9 cellular contexts compared by ENCODE assay signal in the genomic region with DNA sequence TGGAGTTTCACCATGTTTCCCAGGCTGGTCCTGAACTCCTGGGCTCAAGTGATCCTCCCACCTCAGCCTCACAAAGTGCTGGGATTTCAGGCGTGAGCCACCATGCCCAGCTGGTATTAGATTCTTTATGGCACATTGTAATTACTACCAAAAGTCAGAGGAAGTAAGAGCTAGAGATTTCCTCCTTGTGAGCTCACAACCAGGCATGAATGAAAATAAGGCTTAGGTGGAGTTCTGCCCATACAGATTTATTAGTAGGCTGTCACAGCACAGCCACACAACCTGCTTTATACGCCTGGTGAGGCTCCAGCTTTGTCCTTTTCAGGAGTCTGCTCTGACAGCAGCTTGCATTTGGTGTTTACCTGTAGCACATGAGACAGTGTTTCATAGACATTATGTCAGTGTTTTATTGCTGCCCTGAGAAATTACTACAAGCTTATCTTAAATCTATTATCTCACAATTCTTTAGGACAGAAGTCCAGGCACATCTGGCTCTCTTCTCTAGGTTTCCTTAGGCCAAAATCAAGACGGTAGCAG.
DNase-seq lines count a peak whose midpoint lies in the region; ATAC-seq and TF ChIP-seq lines count a peak whose summit lies in the region.
"Had no signal": no experiment of that assay in that cellular context is flagged by ENCODE, and none has a peak within 500 bp of the region (broad histone marks: within the 10 kb centered on the region; RNA-seq: fewer than 3 reads in every experiment).

No MANE protein-coding gene starts in this region.

- peak overlapping the region; percentile 34 to 58 for H3K27ac ChIP-seq in breast epithelium

- no peaks in the 10 kb centered on the region for H3K36me3 ChIP-seq in breast epithelium

- H3K4me1 Mint-ChIP-seq in naive thymus-derived CD8-positive, alpha-beta T cell, result peaks cover 10 to 32% (median 26%) of the 10 kb centered on the region in 4 donors
- H3K4me1 Mint-ChIP-seq in T-helper 17 cell, result peaks cover 21% of the 10 kb centered on the region

- H3K27ac Mint-ChIP-seq in naive thymus-derived CD8-positive, alpha-beta T cell, result peak overlapping the region; percentile 30 to 91 (median 78)
- H3K27ac Mint-ChIP-seq in T-helper 17 cell, result no peak overlapping the region

- no peaks in the 10 kb centered on the region for H3K4me1 ChIP-seq in breast epithelium

- DNase-seq in CD1c-positive myeloid dendritic cell (ENCODE audit: extremely low spot score), result peak; percentile 15
- DNase-seq in NCI-H69 (lab: John Stamatoyannopoulos, UW), result peak; percentile 13
- no peak for DNase-seq in breast epithelium (ENCODE audit: low spot score in 2 of 2)
- DNase-seq in naive thymus-derived CD8-positive, alpha-beta T cell, result no peak
- no peak for DNase-seq in posterior vena cava (ENCODE audit: low spot score)
- DNase-seq in T-helper 17 cell, result no peak
- no peak for DNase-seq in activated effector memory CD4-positive, alpha-beta T cell treated with anti-CD3 and anti-CD28 coated beads, Interleukin-2, amount 50 U/mL, for 16 hours
- no peak for DNase-seq in G401 (ENCODE audit: low spot score)
- DNase-seq: activated T-cell treated with anti-CD3 and anti-CD28 coated beads, Interleukin-2, amount 50 U/mL, for 1 hour had no signal

- TF ChIP-seq CTCF in breast epithelium (IDR thresholded peaks at IDR 0.05), result no peak

- TF ChIP-seq POLR2A in breast epithelium (IDR thresholded peaks at IDR 0.05), result no peak

- H3K27me3 ChIP-seq in breast epithelium, result no peaks in the 10 kb centered on the region

- no peaks in the 10 kb centered on the region for H3K27me3 Mint-ChIP-seq in naive thymus-derived CD8-positive, alpha-beta T cell
- peaks cover 5% of the 10 kb centered on the region for H3K27me3 Mint-ChIP-seq in T-helper 17 cell

- peak overlapping the region in 5 of 10 donors; percentile 12 to 66 (median 31) for H3K4me3 Mint-ChIP-seq in naive thymus-derived CD8-positive, alpha-beta T cell
- no peak overlapping the region for H3K4me3 Mint-ChIP-seq in T-helper 17 cell

- no peaks in the 10 kb centered on the region for H3K9me3 ChIP-seq in breast epithelium
- no peaks in the 10 kb centered on the region for H3K9me3 ChIP-seq in T-helper 17 cell (ENCODE audit: control insufficient read depth, low read length, poor library complexity, severe bottlenecking)

- in situ Hi-C loops in G401 (cut with HindIII; ENCODE audit: low sequenced_read_pairs), result no loop called here

- intact Hi-C loops in breast epithelium (cut with DNase I; ENCODE audit: low total_unique reads), result loop anchor here (10.0 kb wide), 1 partner anchor 90 kb away; no protein-coding TSS in a partner anchor
- intact Hi-C loops in posterior vena cava (cut with DNase I), result loop anchor here in 1 of 2 donors (10.0 kb wide), 2 partner anchors 150 to 220 kb away; no protein-coding TSS in a partner anchor

- POLR2A ChIA-PET in naive thymus-derived CD8-positive, alpha-beta T cell (lab: Charles Lee), result interaction anchor here (0.8 to 1.9 kb wide), 3 partner anchors 222 to 1099 kb away, joined by 4 to 9 read pairs (median 7); a partner anchor contains a TSS

- H3K9me3 Mint-ChIP-seq in naive thymus-derived CD8-positive, alpha-beta T cell, result no peaks in the 10 kb centered on the region

- ATAC-seq in naive thymus-derived CD8-positive, alpha-beta T cell, result peak in 1 of 2 donors; percentile 29
- ATAC-seq in T-helper 17 cell, result no peak

- no peaks in the 10 kb centered on the region for H3K36me3 Mint-ChIP-seq in naive thymus-derived CD8-positive, alpha-beta T cell
- H3K36me3 Mint-ChIP-seq in T-helper 17 cell (ENCODE audit: low read depth), result no peaks in the 10 kb centered on the region

- H3K4me3 ChIP-seq in breast epithelium, result no peak overlapping the region

Comparison
In these comparisons a context has a peak if more than half of its experiments do, and no peak if none do; other contexts are left out.
1. DNase-seq: peak in CD1c-positive myeloid dendritic cell (single experiment) and NCI-H69 (single experiment); none in breast epithelium (0 of 2), naive thymus-derived CD8-positive, alpha-beta T cell (0 of 10), posterior vena cava (single experiment), T-helper 17 cell (0 of 3), activated effector memory CD4-positive, alpha-beta T cell treated with anti-CD3 and anti-CD28 coated beads, Interleukin-2, amount 50 U/mL, for 16 hours (single experiment) and G401 (single experiment).